11 cellular contexts compared by ENCODE assay signal in genomic region chr5:54663876-54664275, GRCh38.
DNase-seq lines count a peak whose midpoint lies in the region; ATAC-seq and TF ChIP-seq lines count a peak whose summit lies in the region.
"Had no signal": no experiment of that assay in that cellular context is flagged by ENCODE, and none has a peak within 500 bp of the region (broad histone marks: within the 10 kb centered on the region; RNA-seq: fewer than 3 reads in every experiment).

No MANE protein-coding gene starts in this region.

- peaks cover 3% of the 10 kb centered on the region; the same call in 1 of the 2 replicates for H3F3A ChIP-seq in PC-9 (ENCODE audit: insufficient read depth, low read depth)

- POLR2A ChIA-PET in PC-9 (lab: Charles Lee; ENCODE audit: unreplicated experiment), result no interaction called here
- POLR2A ChIA-PET in CD4-positive, alpha-beta T cell (lab: Charles Lee), result interaction anchor here (0.9 kb wide), 1 partner anchor 17 kb away, joined by 4 read pairs; no protein-coding TSS in a partner anchor

- H3K27me3 ChIP-seq in PC-9 (ENCODE audit: insufficient read depth, low read depth), result no peaks in the 10 kb centered on the region
- H3K27me3 ChIP-seq in CD4-positive, alpha-beta T cell (ENCODE audit: control insufficient read depth, insufficient read depth, low read length), result no peaks in the 10 kb centered on the region

- TF ChIP-seq CTCF in PC-9 (conservative IDR thresholded peaks at IDR 0.05) (no peak), fibroblast of the aortic adventitia (IDR thresholded peaks at IDR 0.05; ENCODE audit: insufficient read depth, low read length) (no peak)
- TF ChIP-seq CTCF in CD4-positive, alpha-beta T cell (IDR thresholded peaks at IDR 0.05), result no peak

- DNase-seq in AG08396 (ENCODE audit: low spot score), result peak; percentile 72
- DNase-seq in PC-9, result peak; percentile 39 to 74
- peak; percentile 98 for DNase-seq in fibroblast of the aortic adventitia (ENCODE audit: low read depth)
- DNase-seq in non-pigmented ciliary epithelial cell (ENCODE audit: low read depth), result peak; percentile 84
- DNase-seq in CD4-positive, alpha-beta T cell, result no peak
- DNase-seq in activated naive CD4-positive, alpha-beta T cell treated with anti-CD3 and anti-CD28 coated beads, Interleukin-2, amount 50 U/mL, for 16 hours, result no peak
- DNase-seq: activated effector memory CD4-positive, alpha-beta T cell treated with anti-CD3 and anti-CD28 coated beads, Interleukin-2, amount 50 U/mL, for 16 hours; NCI-H1092 treated with DMSO at 0.1 percent for 48 hours; T-cell had no signal

- peak overlapping the region; percentile 43 for H3K4me2 ChIP-seq in PC-9

- H3K36me3 ChIP-seq in PC-9 (ENCODE audit: low read depth), result no peaks in the 10 kb centered on the region

- BruUV-seq in PC-9 (replicated peaks; lab: Mats Ljungman, UMichigan), result no TSS peak

- ATAC-seq in HG02588 (IDR thresholded peaks at IDR 0.05; ENCODE audit: unreplicated experiment) (no peak), GM19463 (IDR thresholded peaks at IDR 0.05; ENCODE audit: unreplicated experiment) (no peak)
- ATAC-seq in CD4-positive, alpha-beta T cell (ENCODE audit: poor library complexity), result no peak
- ATAC-seq: T-cell had no signal

- peaks cover 6% of the 10 kb centered on the region for H3K9me3 Mint-ChIP-seq in CD4-positive, alpha-beta T cell

- no peaks in the 10 kb centered on the region for H3K4me1 Mint-ChIP-seq in CD4-positive, alpha-beta T cell (ENCODE audit: low read depth)

- no peak overlapping the region for H3K4me3 Mint-ChIP-seq in CD4-positive, alpha-beta T cell
- H3K4me3 Mint-ChIP-seq: T-cell had no signal

- H3K27ac ChIP-seq in PC-9, result no peak overlapping the region
- H3K27ac ChIP-seq in CD4-positive, alpha-beta T cell (ENCODE audit: low read depth, low read length), result no peak overlapping the region

- H3K27ac Mint-ChIP-seq in CD4-positive, alpha-beta T cell, result no peak overlapping the region
- H3K27ac Mint-ChIP-seq: T-cell had no signal

- H3K79me2 ChIP-seq in PC-9 (ENCODE audit: low read depth), result no peaks in the 10 kb centered on the region

- intact Hi-C loops in PC-9 (cut with micrococcal nuclease; ENCODE audit: unreplicated experiment), result no loop called here
- intact Hi-C loops in CD4-positive, alpha-beta T cell (cut with DNase I, micrococcal nuclease), result no loop called here

- H3K27me3 Mint-ChIP-seq in CD4-positive, alpha-beta T cell, result no peaks in the 10 kb centered on the region
- H3K27me3 Mint-ChIP-seq: T-cell had no signal

- H2AFZ ChIP-seq in PC-9, result no peak overlapping the region

- H3K9me2 ChIP-seq in PC-9 (ENCODE audit: insufficient read depth), result no peaks in the 10 kb centered on the region

- H3K4me3 ChIP-seq in PC-9 (no peak overlapping the region), fibroblast of the aortic adventitia (ENCODE audit: low read depth, low read length) (no peak overlapping the region)

- H3K36me3 Mint-ChIP-seq in CD4-positive, alpha-beta T cell (ENCODE audit: low read depth), result no peaks in the 10 kb centered on the region
- H3K36me3 Mint-ChIP-seq: T-cell had no signal

- CTCF ChIA-PET in PC-9 (lab: Charles Lee), result no interaction called here
- CTCF ChIA-PET in CD4-positive, alpha-beta T cell (lab: Charles Lee), result no interaction called here

- no peaks in the 10 kb centered on the region for H4K20me1 ChIP-seq in PC-9 (ENCODE audit: insufficient read depth)

- no peaks in the 10 kb centered on the region; the same call in 1 of the 2 replicates for H3K9me3 ChIP-seq in PC-9 (ENCODE audit: insufficient read depth, low read depth)
- H3K9me3 ChIP-seq in CD4-positive, alpha-beta T cell (ENCODE audit: control insufficient read depth, low read length), result peaks cover 4% of the 10 kb centered on the region

- H3K4me1 ChIP-seq in PC-9 (replicated peaks; ENCODE audit: insufficient read depth), result peaks cover 11% of the 10 kb centered on the region

Comparison
In these comparisons a context has a peak if more than half of its experiments do, and no peak if none do; other contexts are left out.
1. DNase-seq: peak in AG08396 (single experiment), PC-9 (2 of 2), fibroblast of the aortic adventitia (single experiment) and non-pigmented ciliary epithelial cell (single experiment); none in CD4-positive, alpha-beta T cell (0 of 10) and activated naive CD4-positive, alpha-beta T cell treated with anti-CD3 and anti-CD28 coated beads, Interleukin-2, amount 50 U/mL, for 16 hours (single experiment).